Comparison of ENCODE assay signal across 4 cellular contexts in genomic region chr10:4236905-4237304, GRCh38.
A peak's percentile ranks its signal among the peaks of the same experiment; 100 is the strongest.
DNase-seq lines count a peak whose midpoint lies in the region; ATAC-seq, FAIRE-seq and TF ChIP-seq lines count a peak whose summit lies in the region.
"Not testable (repeated sequence)": the region's sequence is repeated elsewhere in the genome, so short reads cannot be mapped to it uniquely, and the experiment has no call there.

No MANE protein-coding gene starts in this region.

- not testable (repeated sequence) for H3K36me3 Mint-ChIP-seq in endodermal cell (ENCODE audit: low read depth)

- not testable (repeated sequence) for H3K9me3 Mint-ChIP-seq in endodermal cell

- not testable (repeated sequence) for H3K9ac ChIP-seq in K562 (ENCODE audit: insufficient read depth in 1 of 2, low read depth in 2 of 2, low read length in 2 of 2); endodermal cell (ENCODE audit: extremely low read depth, low read length, poor library complexity, severe bottlenecking)

- not testable (repeated sequence) for H3K27ac Mint-ChIP-seq in endodermal cell

- H3K4me2 ChIP-seq in K562 (ENCODE audit: insufficient read depth, low read length), result not testable (repeated sequence)

- not testable (repeated sequence) for H4K20me1 ChIP-seq in K562 (replicated peaks; ENCODE audit: control insufficient read depth, insufficient read depth, low read length)

- TF ChIP-seq CTCF in HEK293 (tag by site-specific recombination; IDR thresholded peaks at IDR 0.05); K562 (IDR thresholded peaks at IDR 0.05 in 2 of 3, conservative IDR thresholded peaks at IDR 0.05 in 1 of 3; ENCODE audit: insufficient read depth in 2 of 3, low read depth in 1 of 3, low read length in 3 of 3); endodermal cell (conservative IDR thresholded peaks at IDR 0.05): not testable (repeated sequence)

- H3K4me1 Mint-ChIP-seq in endodermal cell, result not testable (repeated sequence)

- TF ChIP-seq EP300 in K562 (IDR thresholded peaks at IDR 0.05; ENCODE audit: low read length), result not testable (repeated sequence)

- not testable (repeated sequence) for H3K79me2 ChIP-seq in K562 (ENCODE audit: control insufficient read depth, insufficient read depth, low read length)

- ATAC-seq in SK-N-SH treated with all-trans-retinoic acid at 6 μM for 48 hours, K562: not testable (repeated sequence)

- not testable (repeated sequence) for H3K27me3 Mint-ChIP-seq in endodermal cell (ENCODE audit: insufficient read depth)

- TF ChIP-seq RAD21 in K562 (CRISPR knock-in tag; conservative IDR thresholded peaks at IDR 0.05 in 1 of 2, IDR thresholded peaks at IDR 0.05 in 1 of 2), result not testable (repeated sequence)

- intact Hi-C loops in K562 (cut with micrococcal nuclease), result not testable (repeated sequence)

- not testable (repeated sequence) for TF ChIP-seq POLR2A in K562 (conservative IDR thresholded peaks at IDR 0.05)

- not testable (repeated sequence) for H3K27ac ChIP-seq in HEK293 (ENCODE audit: extremely low read depth, low read depth, low read length); K562 (ENCODE audit: extremely low read depth, low read depth, low read length); endodermal cell (ENCODE audit: low read depth, low read length)

- peaks cover 0 to 11% of the 10 kb centered on the region in 2 experiments; a peak in 1 of 5 replicates for H3K27me3 ChIP-seq in K562 (ENCODE audit: control insufficient read depth in 2 of 2, insufficient read depth in 2 of 2, low read length in 2 of 2)
- not testable (repeated sequence) for H3K27me3 ChIP-seq in endodermal cell (ENCODE audit: control insufficient read depth, insufficient read depth, low read length, poor library complexity, severe bottlenecking)

- not testable (repeated sequence) for H3K9me3 ChIP-seq in HEK293 (ENCODE audit: control insufficient read depth, insufficient read depth, low read depth, low read length); K562 (replicated peaks; ENCODE audit: control insufficient read depth, insufficient read depth, low read depth, low read length)
- H3K9me3 ChIP-seq in endodermal cell (ENCODE audit: control insufficient read depth, low read length), result peaks cover 16% of the 10 kb centered on the region

- FAIRE-seq in K562 (lab: Jason Lieb, UNC), result not testable (repeated sequence)

- DNase-seq in K562 (ENCODE audit: extremely low read depth in 1 of 4, low spot score in 3 of 4); endodermal cell: not testable (repeated sequence)

- CTCF ChIA-PET in HEK293 (lab: Yijun Ruan, JAX); K562 (lab: Yijun Ruan, JAX; ENCODE audit: low intra/inter-chr PET ratio): not testable (repeated sequence)

- in situ Hi-C loops in K562 (cut with MboI), result not testable (repeated sequence)

- not testable (repeated sequence) for H3K9me1 ChIP-seq in K562 (ENCODE audit: control insufficient read depth, insufficient read depth, low read length)

- not testable (repeated sequence) for H2AFZ ChIP-seq in K562 (ENCODE audit: low read depth, low read length)

- not testable (repeated sequence) for H3K4me3 ChIP-seq in HEK293 (ENCODE audit: low read depth, low read length); K562
- peak overlapping the region; percentile 7 for H3K4me3 ChIP-seq in endodermal cell (ENCODE audit: low read length)

- POLR2A ChIA-PET in HEK293 (lab: Yijun Ruan, JAX); K562 (lab: Yijun Ruan, JAX): not testable (repeated sequence)

- not testable (repeated sequence) for BruUV-seq in K562 (replicated peaks; lab: Mats Ljungman, UMichigan)

- 4% methylated on average over 2 of the region's 2 CpGs for WGBS in K562 (ENCODE audit: insufficient coverage, low coverage, missing lambda C conversion rate)
- WGBS in endodermal cell (ENCODE audit: insufficient coverage in 1 of 2, insufficient read length in 1 of 2), 2 experiments, result 88 to 97% methylated on average over 2 of the region's 2 CpGs

- not testable (repeated sequence) for H3K36me3 ChIP-seq in HEK293 (ENCODE audit: control insufficient read depth in 2 of 2, insufficient read depth in 1 of 2, low read length in 2 of 2); K562 (ENCODE audit: control insufficient read depth, insufficient read depth, low read length); endodermal cell (ENCODE audit: control insufficient read depth, insufficient read depth, low read length)

- H3K4me3 Mint-ChIP-seq in endodermal cell, result not testable (repeated sequence)

- H3K4me1 ChIP-seq in HEK293 (ENCODE audit: control insufficient read depth, insufficient read depth, low read length); K562 (replicated peaks in 1 of 2; ENCODE audit: control insufficient read depth in 2 of 2, insufficient read depth in 2 of 2, low read length in 2 of 2); endodermal cell (ENCODE audit: control insufficient read depth, insufficient read depth, low read length): not testable (repeated sequence)

TF ChIP-seq in HEK293, 187 proteins besides CTCF, POLR2A, EP300 and RAD21:
- TF ChIP-seq ZNF146 (tag by site-specific recombination; IDR thresholded peaks at IDR 0.05), result peak; percentile 82

TF ChIP-seq in SK-N-SH treated with all-trans-retinoic acid at 6 μM for 48 hours, 23 proteins besides CTCF, POLR2A, EP300 and RAD21:
- peak; percentile 93 for TF ChIP-seq ZNF8 (CRISPR knock-in tag; IDR thresholded peaks at IDR 0.05)

TF ChIP-seq in K562, 482 proteins besides CTCF, POLR2A, EP300 and RAD21:
- TF ChIP-seq ZNF146 (CRISPR knock-in tag; IDR thresholded peaks at IDR 0.05; ENCODE audit: unreplicated experiment), result peak; percentile 58
